ENCODE assay signal across 7 cellular contexts in the genomic region with DNA sequence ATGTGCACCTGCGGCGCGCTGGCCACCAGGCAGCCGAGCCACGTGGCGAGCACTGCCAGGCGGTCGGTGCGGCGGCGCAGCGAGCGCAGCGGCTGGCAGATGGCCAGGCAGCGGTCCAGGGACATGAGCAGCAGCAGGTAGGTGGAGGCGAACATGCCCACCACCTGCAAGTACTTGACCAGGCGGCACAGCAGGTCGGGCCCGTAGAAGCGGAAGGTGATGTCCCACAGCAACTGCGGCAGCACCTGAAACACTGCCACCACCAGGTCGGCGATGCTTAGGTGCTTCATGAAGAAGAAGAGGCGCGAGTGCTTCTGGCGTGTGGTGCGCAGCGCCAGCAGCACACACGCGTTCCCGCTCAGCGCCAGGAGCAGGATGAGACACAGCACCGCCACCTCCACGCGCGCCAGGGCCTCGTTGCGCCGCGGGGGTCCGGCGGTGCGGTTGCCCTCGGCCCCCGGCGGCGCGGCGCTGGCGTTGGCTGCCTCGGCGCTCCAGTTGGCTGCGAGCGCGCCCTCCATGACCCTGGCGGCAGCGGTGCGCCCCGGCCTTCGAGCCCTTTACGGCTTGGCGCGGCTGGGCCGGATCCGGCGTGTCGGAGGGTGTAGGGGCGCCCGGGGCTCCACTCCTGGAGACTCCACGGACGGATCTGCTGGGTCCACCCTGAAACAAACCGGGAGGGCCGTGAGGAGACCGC. TPM values are rescaled to one million over a fixed set of nuclear protein-coding genes. Genes with fewer than 3 reads are reported as not detected.
DNase-seq lines count a peak whose midpoint lies in the region; ATAC-seq, FAIRE-seq and TF ChIP-seq lines count a peak whose summit lies in the region.

No MANE protein-coding gene starts in this region.

- TF ChIP-seq CTCF in nephron progenitor cell (IDR thresholded peaks at IDR 0.05): no peak
- no peak for TF ChIP-seq CTCF in omental fat pad (IDR thresholded peaks at IDR 0.05)

- H3K4me3 Mint-ChIP-seq in nephron progenitor cell: peak overlapping the region; percentile 77

- H3K27ac Mint-ChIP-seq in nephron progenitor cell: no peak overlapping the region

- ATAC-seq in GM21737 (IDR thresholded peaks at IDR 0.05; ENCODE audit: unreplicated experiment): peak; percentile 46
- no peak for ATAC-seq in omental fat pad (ENCODE audit: low FRiP score)

- DNase-seq in GM18507 (ENCODE audit: extremely low spot score, insufficient read length, low read depth) (peak; percentile 44), NCI-H2029 (lab: John Stamatoyannopoulos, UW) (peak; percentile 88), dermis blood vessel endothelial cell (peak; percentile 42), nephron progenitor cell (peak; percentile 71), omental fat pad (ENCODE audit: low spot score) (no peak), T1000 (lab: John Stamatoyannopoulos, UW) (no peak)

- no peaks in the 10 kb centered on the region for H3K9me3 Mint-ChIP-seq in nephron progenitor cell

- peaks cover 16% of the 10 kb centered on the region for H3K4me1 Mint-ChIP-seq in nephron progenitor cell

- FAIRE-seq in GM18507 (lab: Jason Lieb, UNC): peak; percentile 78

- no peaks in the 10 kb centered on the region for H3K36me3 Mint-ChIP-seq in nephron progenitor cell (ENCODE audit: low read depth)

- peaks cover 68% of the 10 kb centered on the region for H3K27me3 Mint-ChIP-seq in nephron progenitor cell (ENCODE audit: low read depth, poor library complexity)

RNA-seq across cellular contexts. Expression of gene OXTR, which starts 1.6 kb away (rescaled TPM):
- total RNA-seq in dermis blood vessel endothelial cell (4.6 and 5.3 TPM in 2 replicates), omental fat pad (1 to 10 TPM in 2 of 4 donors, under 1 TPM in 2; 0.13 to 2.4 (median 0.83) TPM)

RNA-seq across cellular contexts. Expression of gene CAV3, which starts 34.2 kb away (rescaled TPM):
- not detected in 2 replicates for total RNA-seq in dermis blood vessel endothelial cell
- total RNA-seq in omental fat pad: not detected

Comparison
In these comparisons a context has a peak if more than half of its experiments do, and no peak if none do; other contexts are left out.
1. DNase-seq: peak in GM18507 (single experiment), NCI-H2029 (single experiment), dermis blood vessel endothelial cell (single experiment) and nephron progenitor cell (single experiment); none in omental fat pad (single experiment) and T1000 (single experiment).